ENCODE assay signal across 9 cellular contexts in the genomic region with DNA sequence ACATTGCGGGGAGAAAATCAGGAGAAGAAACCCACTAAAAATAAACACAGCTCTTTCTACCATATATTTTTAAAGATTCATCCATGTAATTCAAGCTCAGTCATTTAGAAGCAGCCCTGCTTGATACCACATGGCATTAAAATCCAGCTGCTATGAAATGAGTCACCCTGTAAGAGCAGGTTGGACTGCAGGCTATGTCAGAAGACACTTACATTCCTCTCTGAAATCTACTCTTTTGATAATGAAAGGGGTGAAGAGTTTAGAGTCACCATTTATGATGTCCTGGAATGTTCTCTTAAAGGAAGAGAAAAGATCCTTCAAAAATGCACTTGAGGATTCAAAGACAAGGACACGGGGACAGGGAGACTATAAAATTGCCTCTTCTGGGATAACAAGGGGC.
DNase-seq lines count a peak whose midpoint lies in the region; ATAC-seq and TF ChIP-seq lines count a peak whose summit lies in the region.
"Had no signal": no experiment of that assay in that cellular context is flagged by ENCODE, and none has a peak within 500 bp of the region (broad histone marks: within the 10 kb centered on the region; RNA-seq: fewer than 3 reads in every experiment).

No MANE protein-coding gene starts in this region.

- DNase-seq in GM23338 (ENCODE audit: low spot score) (no peak), astrocyte of the hippocampus (ENCODE audit: low read depth, low spot score) (peak; percentile 72), heart right ventricle (no peak), posterior cingulate gyrus (no peak), H7 (no peak)
- DNase-seq: activated CD4-positive, alpha-beta T cell treated with anti-CD3 and anti-CD28 coated beads, Interleukin-2, amount 50 U/mL, for 1 hour had no signal

- no peak overlapping the region; the same call in 1 of the 2 replicates for H3K4me2 ChIP-seq in GM23338

- H3K4me1 ChIP-seq in GM23338 (ENCODE audit: insufficient read depth) (no peaks in the 10 kb centered on the region; the same call in 1 of the 2 replicates), heart right ventricle (peaks cover 0 to 36% (median 21%) of the 10 kb centered on the region in 9 donors), stomach smooth muscle (ENCODE audit: control insufficient read depth, insufficient read depth, low read length) (peaks cover 13% of the 10 kb centered on the region)

- ATAC-seq in GM23338, result no peak
- ATAC-seq in heart right ventricle, result peak in 7 of 8 donors; percentile 48 to 86 (median 66)
- no peak for ATAC-seq in GM21576 (IDR thresholded peaks at IDR 0.05; ENCODE audit: unreplicated experiment)
- no peak for ATAC-seq in GM21723 (IDR thresholded peaks at IDR 0.05; ENCODE audit: unreplicated experiment)

- H3K4me3 ChIP-seq in GM23338 (no peak overlapping the region), heart right ventricle (no peak overlapping the region), stomach smooth muscle (ENCODE audit: low read length in 2 of 2) (no peak overlapping the region), H7 (ENCODE audit: insufficient read depth, low read depth, low read length) (no peak overlapping the region)

- H4K20me1 ChIP-seq in GM23338 (replicated peaks; ENCODE audit: insufficient read depth), result no peaks in the 10 kb centered on the region

- no peak overlapping the region for H3K27ac Mint-ChIP-seq in GM23338

- H3K9me3 ChIP-seq in heart right ventricle (peaks cover 0 to 17% (median 0%) of the 10 kb centered on the region in 11 donors), stomach smooth muscle (ENCODE audit: control insufficient read depth in 2 of 2, low read length in 2 of 2) (peaks cover 0 to 5% of the 10 kb centered on the region in 2 donors)

- H3K27me3 ChIP-seq in GM23338 (ENCODE audit: insufficient read depth), result no peaks in the 10 kb centered on the region
- no peaks in the 10 kb centered on the region for H3K27me3 ChIP-seq in heart right ventricle
- no peaks in the 10 kb centered on the region for H3K27me3 ChIP-seq in stomach smooth muscle (ENCODE audit: control insufficient read depth in 1 of 2, insufficient read depth in 2 of 2, low read length in 2 of 2)
- H3K27me3 ChIP-seq in H7 (ENCODE audit: control insufficient read depth, insufficient read depth, low read length), result no peaks in the 10 kb centered on the region

- H3K4me1 Mint-ChIP-seq in GM23338, result peaks cover 3% of the 10 kb centered on the region

- H3K36me3 ChIP-seq in GM23338 (ENCODE audit: insufficient read depth), result no peaks in the 10 kb centered on the region
- H3K36me3 ChIP-seq in heart right ventricle, result no peaks in the 10 kb centered on the region
- no peaks in the 10 kb centered on the region for H3K36me3 ChIP-seq in stomach smooth muscle (ENCODE audit: control insufficient read depth in 2 of 2, insufficient read depth in 2 of 2, low read length in 2 of 2)
- no peaks in the 10 kb centered on the region for H3K36me3 ChIP-seq in H7 (replicated peaks; ENCODE audit: control insufficient read depth, insufficient read depth, low read length)

- peaks cover 9% of the 10 kb centered on the region for H3K27me3 Mint-ChIP-seq in GM23338 (ENCODE audit: insufficient read depth, low read depth, poor library complexity)

- H3K9me2 ChIP-seq in GM23338 (ENCODE audit: insufficient read depth), result peaks cover 5% of the 10 kb centered on the region; the same call in 1 of the 2 replicates

- 65 to 70% methylated on average over 2 of the region's 2 CpGs for WGBS in heart right ventricle, 2 donors

- H3K9ac ChIP-seq in stomach smooth muscle (ENCODE audit: low read length in 2 of 2), result no peak overlapping the region

- peaks cover 6% of the 10 kb centered on the region; the same call in 2 of the 3 replicates for H3K36me3 Mint-ChIP-seq in GM23338 (ENCODE audit: low read depth)

- H3K79me2 ChIP-seq in GM23338 (replicated peaks; ENCODE audit: insufficient read depth), result no peaks in the 10 kb centered on the region

- TF ChIP-seq CTCF in GM23338 (conservative IDR thresholded peaks at IDR 0.05; ENCODE audit: low read depth in 2 of 2), result no peak
- TF ChIP-seq CTCF in heart right ventricle (IDR thresholded peaks at IDR 0.05), result no peak

- H3F3A ChIP-seq in GM23338 (replicated peaks; ENCODE audit: low read depth), result no peaks in the 10 kb centered on the region

- H3K9me3 Mint-ChIP-seq in GM23338, result peaks cover 12% of the 10 kb centered on the region

- no peak overlapping the region for H3K4me3 Mint-ChIP-seq in GM23338

- H3K27ac ChIP-seq in GM23338 (ENCODE audit: low read depth) (no peak overlapping the region), heart right ventricle (peak overlapping the region in 8 of 10 donors; percentile 14 to 80 (median 58)), stomach smooth muscle (ENCODE audit: low read length) (peak overlapping the region; percentile 49)

- peak overlapping the region; percentile 86 for H2AFZ ChIP-seq in GM23338

- intact Hi-C loops in heart right ventricle (cut with DNase I) (no loop called here), posterior cingulate gyrus (cut with DNase I) (loop anchor here (5.0 kb wide), 1 partner anchor 49 kb away; no protein-coding TSS in a partner anchor)

TF ChIP-seq in GM23338, 12 proteins besides CTCF, POLR2A, EP300 and RAD21:
- TF ChIP-seq EZH2 (IDR thresholded peaks at IDR 0.05; ENCODE audit: low read depth, unreplicated experiment), result no peak

Comparison
In these comparisons a context has a peak if more than half of its experiments do, and no peak if none do; other contexts are left out.
1. ATAC-seq: peak in heart right ventricle (7 of 8); none in GM23338 (single experiment), GM21576 (single experiment) and GM21723 (single experiment).